ENCODE assay signal across 14 cellular contexts in genomic region chr1:41423511-41424191, GRCh38.
DNase-seq lines count a peak whose midpoint lies in the region; ATAC-seq, FAIRE-seq and TF ChIP-seq lines count a peak whose summit lies in the region.
"Had no signal": no experiment of that assay in that cellular context is flagged by ENCODE, and none has a peak within 500 bp of the region (broad histone marks: within the 10 kb centered on the region; RNA-seq: fewer than 3 reads in every experiment).

No MANE protein-coding gene starts in this region.

- H3K9me2 ChIP-seq in HCT116 (ENCODE audit: insufficient read depth), result no peaks in the 10 kb centered on the region

- no peak for FAIRE-seq in RCC 7860 (lab: Jason Lieb, UNC)

- H2AFZ ChIP-seq in HCT116 (ENCODE audit: low read depth, low read length, poor library complexity, severe bottlenecking), result no peak overlapping the region

- no peaks in the 10 kb centered on the region for H3K36me3 Mint-ChIP-seq in Calu3 (ENCODE audit: insufficient read depth, unreplicated experiment)

- POLR2A ChIA-PET in HCT116 (lab: Charles Lee), result no interaction called here

- H3K36me3 ChIP-seq in HCT116 (ENCODE audit: control insufficient read depth in 1 of 2, insufficient read depth in 2 of 2, low read length in 2 of 2) (no peaks in the 10 kb centered on the region), colonic mucosa (no peaks in the 10 kb centered on the region), lower lobe of right lung (no peaks in the 10 kb centered on the region), prostate gland (no peaks in the 10 kb centered on the region)
- H3K36me3 ChIP-seq: BLaER1 treated with 17β-estradiol and CSF1 and Interleukin-3, amounts not matched to agents 10 nM and 100 nM; SJSA1 had no signal

- CTCF ChIA-PET in HCT116 (lab: Charles Lee) (interaction anchor here (1.0 to 1.8 kb wide), 11 partner anchors 9 to 155 kb away, joined by 3 to 13 read pairs (median 4); partner anchors contain the start of gene FOXO6), Calu3 (lab: Charles Lee) (no interaction called here)

- TF ChIP-seq POLR2A in HCT116 (IDR thresholded peaks at IDR 0.05; ENCODE audit: borderline replicate concordance, extremely low read depth, insufficient read depth, insufficient read length), result no peak
- TF ChIP-seq POLR2A in prostate gland (IDR thresholded peaks at IDR 0.05), result no peak

- H3K79me2 ChIP-seq in HCT116 (ENCODE audit: insufficient read depth, low read length), result no peaks in the 10 kb centered on the region

- WGBS in prostate gland, result 56% methylated on average over 20 of the region's 38 CpGs

- H3K4me1 Mint-ChIP-seq in Calu3 (ENCODE audit: low read depth, unreplicated experiment), result peaks cover 13% of the 10 kb centered on the region

- H3K9me3 ChIP-seq in HCT116 (ENCODE audit: control insufficient read depth in 1 of 2, insufficient read depth in 1 of 2, low read depth in 1 of 2, low read length in 2 of 2), result no peaks in the 10 kb centered on the region
- no peaks in the 10 kb centered on the region for H3K9me3 ChIP-seq in colonic mucosa
- no peaks in the 10 kb centered on the region for H3K9me3 ChIP-seq in lower lobe of right lung
- H3K9me3 ChIP-seq in prostate gland, result no peaks in the 10 kb centered on the region
- H3K9me3 ChIP-seq: BLaER1 treated with 17β-estradiol and CSF1 and Interleukin-3, amounts not matched to agents 10 nM and 100 nM; SJSA1 had no signal

- TF ChIP-seq RAD21 in HCT116 (IDR thresholded peaks at IDR 0.05; ENCODE audit: low read depth), result peak; percentile 65

- H3K4me2 ChIP-seq in HCT116 (ENCODE audit: low read length), result peak overlapping the region; percentile 57
- H3K4me2 ChIP-seq: BLaER1 treated with 17β-estradiol and CSF1 and Interleukin-3, amounts not matched to agents 10 nM and 100 nM had no signal

- peaks cover 9% of the 10 kb centered on the region for H3K27me3 Mint-ChIP-seq in Calu3 (ENCODE audit: unreplicated experiment)

- H3K27ac ChIP-seq in HCT116 (ENCODE audit: low read depth, low read length) (peak overlapping the region; percentile 16; the same call in 1 of the 2 replicates), colonic mucosa (no peak overlapping the region), lower lobe of right lung (no peak overlapping the region), prostate gland (no peak overlapping the region)
- H3K27ac ChIP-seq: BLaER1 treated with 17β-estradiol and CSF1 and Interleukin-3, amounts not matched to agents 10 nM and 100 nM; SJSA1 had no signal

- H3K4me1 ChIP-seq in HCT116 (ENCODE audit: control insufficient read depth in 1 of 2, insufficient read depth in 2 of 2, low read length in 2 of 2) (peaks cover 7 to 25% of the 10 kb centered on the region in 2 experiments; a peak in 3 of 4 replicates), colonic mucosa (peaks cover 2% of the 10 kb centered on the region), lower lobe of right lung (peaks cover 7% of the 10 kb centered on the region), prostate gland (replicated peaks) (no peaks in the 10 kb centered on the region)

- H4K20me1 ChIP-seq in HCT116 (ENCODE audit: insufficient read depth), result no peaks in the 10 kb centered on the region
- H4K20me1 ChIP-seq: BLaER1 treated with 17β-estradiol and CSF1 and Interleukin-3, amounts not matched to agents 10 nM and 100 nM had no signal

- intact Hi-C loops in HCT116 (cut with micrococcal nuclease) (no loop called here), colonic mucosa (cut with DNase I) (no loop called here), lower lobe of right lung (cut with DNase I) (no loop called here), prostate gland (cut with DNase I) (no loop called here), Calu3 (cut with micrococcal nuclease; ENCODE audit: unreplicated experiment) (no loop called here)

- RAD21 ChIA-PET in HCT116 (lab: Charles Lee; ENCODE audit: low non-redundant PET in 1 of 2, low total read pairs in 2 of 2, uncharacterized antibody in 2 of 2, unreplicated experiment in 2 of 2), result no interaction called here

- H3K4me3 Mint-ChIP-seq in Calu3 (ENCODE audit: low read depth, unreplicated experiment), result no peak overlapping the region

- peak; percentile 63 to 81 (median 64) for TF ChIP-seq CTCF in HCT116 (IDR thresholded peaks at IDR 0.05 in 2 of 3, conservative IDR thresholded peaks at IDR 0.05 in 1 of 3; ENCODE audit: borderline replicate concordance in 1 of 3, insufficient read depth in 1 of 3, low read depth in 2 of 3, low read length in 2 of 3)
- TF ChIP-seq CTCF in colonic mucosa (IDR thresholded peaks at IDR 0.05), result peak; percentile 12
- peak; percentile 28 for TF ChIP-seq CTCF in lower lobe of right lung (IDR thresholded peaks at IDR 0.05)
- peak in 2 of 4 experiments; percentile 14 to 46 for TF ChIP-seq CTCF in prostate gland (IDR thresholded peaks at IDR 0.05)
- no peak for TF ChIP-seq CTCF in Calu3 (IDR thresholded peaks at IDR 0.05; ENCODE audit: unreplicated experiment)

- H3K9ac ChIP-seq in HCT116 (ENCODE audit: low read length), result peak overlapping the region; percentile 19; the same call in 1 of the 2 replicates
- no peak overlapping the region for H3K9ac ChIP-seq in colonic mucosa (ENCODE audit: low read depth in 2 of 2, low read length in 2 of 2)
- H3K9ac ChIP-seq: BLaER1 treated with 17β-estradiol and CSF1 and Interleukin-3, amounts not matched to agents 10 nM and 100 nM had no signal

- H3K9me3 Mint-ChIP-seq in Calu3 (ENCODE audit: low read depth, unreplicated experiment), result no peaks in the 10 kb centered on the region

- peak; percentile 50 for ATAC-seq in HCT116
- peak; percentile 44 to 58 for ATAC-seq in lower lobe of right lung

- H3K27me3 ChIP-seq in HCT116 (ENCODE audit: insufficient read depth, low read length) (no peaks in the 10 kb centered on the region), colonic mucosa (no peaks in the 10 kb centered on the region), lower lobe of right lung (ENCODE audit: low read depth) (no peaks in the 10 kb centered on the region), prostate gland (replicated peaks; ENCODE audit: insufficient read depth) (no peaks in the 10 kb centered on the region)
- H3K27me3 ChIP-seq: BLaER1 treated with 17β-estradiol and CSF1 and Interleukin-3, amounts not matched to agents 10 nM and 100 nM; SJSA1 had no signal

- peak overlapping the region; percentile 15 to 26 for H3K4me3 ChIP-seq in HCT116 (replicated peaks in 1 of 2; ENCODE audit: low read depth in 1 of 2, low read length in 2 of 2)
- no peak overlapping the region for H3K4me3 ChIP-seq in colonic mucosa
- peak overlapping the region; percentile 29 for H3K4me3 ChIP-seq in lower lobe of right lung
- H3K4me3 ChIP-seq in prostate gland, result no peak overlapping the region
- H3K4me3 ChIP-seq: BLaER1 treated with 17β-estradiol and CSF1 and Interleukin-3, amounts not matched to agents 10 nM and 100 nM; SJSA1 had no signal

- BruUV-seq in HCT116 (replicated peaks; lab: Mats Ljungman, UMichigan), result no TSS peak
- BruUV-seq in Calu3 (replicated peaks; lab: Mats Ljungman, UMichigan), result no TSS peak

- H3K27ac Mint-ChIP-seq in Calu3 (ENCODE audit: unreplicated experiment), result no peak overlapping the region

- DNase-seq in AG08395 (ENCODE audit: low spot score), result peak; percentile 20
- DNase-seq in HCT116 (ENCODE audit: low read depth, low spot score), result no peak
- DNase-seq in colonic mucosa, result no peak
- peak; percentile 64 for DNase-seq in lower lobe of right lung
- no peak for DNase-seq in SIG-M5 (lab: John Stamatoyannopoulos, UW)
- DNase-seq in prostate gland (ENCODE audit: low spot score), result no peak
- no peak for DNase-seq in RCC 7860 (ENCODE audit: low spot score)
- DNase-seq in Calu3, result no peak
- DNase-seq: activated CD4-positive, alpha-beta T cell treated with anti-CD3 and anti-CD28 coated beads, Interleukin-2, amount 50 U/mL, for 4 hours; anterior cingulate cortex; foreskin fibroblast; NCI-H1694 had no signal

TF ChIP-seq in HCT116, 20 proteins besides CTCF, POLR2A, EP300 and RAD21:
- TF ChIP-seq ZFX (IDR thresholded peaks at IDR 0.05) (peak; percentile 29; the same call in 1 of the 2 replicates), MAX (IDR thresholded peaks at IDR 0.05) (no peak), TCF7L2 (IDR thresholded peaks at IDR 0.05; ENCODE audit: borderline replicate concordance, extremely low read depth, insufficient read depth, insufficient read length) (peak; percentile 43), YY1 (IDR thresholded peaks at IDR 0.05; ENCODE audit: extremely low read depth, insufficient replicate concordance, low read depth, low read length) (no peak), ZBTB33 (IDR thresholded peaks at IDR 0.05; ENCODE audit: extremely low read depth, insufficient replicate concordance, low read length) (no peak), ZNF274 (IDR thresholded peaks at IDR 0.05; ENCODE audit: low read depth, low read length) (no peak), POLR2AphosphoS5 (IDR thresholded peaks at IDR 0.05; ENCODE audit: low read depth, low read length) (no peak)

Comparison
In these comparisons a context has a peak if more than half of its experiments do, and no peak if none do; other contexts are left out.
1. DNase-seq: peak in AG08395 (single experiment) and lower lobe of right lung (single experiment); none in HCT116 (single experiment), colonic mucosa (single experiment), SIG-M5 (single experiment), prostate gland (single experiment), RCC 7860 (single experiment) and Calu3 (single experiment).
2. H3K4me3 ChIP-seq: peak in HCT116 (2 of 2) and lower lobe of right lung (single experiment); none in colonic mucosa (single experiment) and prostate gland (0 of 2).